In genomic region chr12:39878753-39879152, GRCh38 we compare ENCODE assay signal across 19 cellular contexts.
"Had no signal": no experiment of that assay in that cellular context is flagged by ENCODE, and none has a peak within 500 bp of the region (broad histone marks: within the 10 kb centered on the region; RNA-seq: fewer than 3 reads in every experiment).

No MANE protein-coding gene starts in this region.

- H3K9ac ChIP-seq: SK-N-SH had no signal

- H3K27me3 Mint-ChIP-seq: T-cell had no signal

- H3K27ac ChIP-seq: RWPE1 had no signal

- H3K4me2 ChIP-seq: SK-N-SH had no signal

- DNase-seq: IMR-90, MV-4-11, NCI-H1048, NCI-H1105, NCI-H1417, NCI-H1436 treated with DMSO at 0.1 percent for 48 hours, NCI-H1694, NCI-H187 treated with DMSO at 0.1 percent for 48 hours, NCI-H2029 treated with DMSO at 0.1 percent for 48 hours, NCI-H2227 treated with DMSO at 0.1 percent for 48 hours, NCI-H524, NCI-H526 treated with DMSO at 0.1 percent for 48 hours, NCI-H774, SHP77, SK-N-SH, SW 1271, T-cell had no signal

- FAIRE-seq: HepG2 had no signal

- H3K9me2 ChIP-seq: SK-N-SH had no signal

- H3K27ac Mint-ChIP-seq: T-cell had no signal

- H3K4me3 Mint-ChIP-seq: T-cell had no signal

- H3K4me1 Mint-ChIP-seq: T-cell had no signal

- ATAC-seq: HepG2, T-cell had no signal
